In the genomic region with DNA sequence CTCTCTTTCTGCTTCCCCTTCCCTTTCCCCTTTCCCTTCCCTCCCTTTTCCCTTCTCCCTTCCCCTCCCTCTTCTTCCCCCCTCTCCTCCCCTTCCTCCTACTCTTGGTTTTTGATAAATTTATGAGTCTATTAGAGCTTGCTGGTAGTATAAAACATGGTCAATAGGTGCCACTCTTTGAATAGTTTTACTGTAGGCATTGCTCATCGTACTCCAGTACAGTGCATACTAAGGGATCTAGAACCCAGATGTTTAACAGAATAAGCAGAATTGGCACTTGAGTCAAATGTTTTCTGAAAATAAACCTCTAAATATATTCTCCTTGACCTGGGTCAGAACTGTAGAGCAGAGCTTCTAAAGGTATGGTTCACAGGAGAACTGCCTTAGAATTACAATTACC, we compare ENCODE assay signal across 2 cellular contexts.
TF ChIP-seq lines count a peak whose summit lies in the region.

No MANE protein-coding gene starts in this region.

TF ChIP-seq in HepG2, 621 proteins besides CTCF, POLR2A, EP300 and RAD21:
- TF ChIP-seq HNRNPK (IDR thresholded peaks at IDR 0.05; ENCODE audit: low read depth, low read length, poor library complexity, severe bottlenecking) (peak; percentile 7), ZSCAN31 (CRISPR knock-in tag; IDR thresholded peaks at IDR 0.05; ENCODE audit: low read depth) (no peak)

TF ChIP-seq in GM12878, 131 proteins besides CTCF, POLR2A, EP300 and RAD21:
- peak; percentile 27; the same call in 1 of the 2 replicates for TF ChIP-seq SMC3 (IDR thresholded peaks at IDR 0.05; ENCODE audit: borderline replicate concordance, low read length)
- no peak for TF ChIP-seq YBX1 (IDR thresholded peaks at IDR 0.05)
- TF ChIP-seq TBL1XR1 (IDR thresholded peaks at IDR 0.05; ENCODE audit: low read depth, low read length): no peak
- TF ChIP-seq, protein P1, sequence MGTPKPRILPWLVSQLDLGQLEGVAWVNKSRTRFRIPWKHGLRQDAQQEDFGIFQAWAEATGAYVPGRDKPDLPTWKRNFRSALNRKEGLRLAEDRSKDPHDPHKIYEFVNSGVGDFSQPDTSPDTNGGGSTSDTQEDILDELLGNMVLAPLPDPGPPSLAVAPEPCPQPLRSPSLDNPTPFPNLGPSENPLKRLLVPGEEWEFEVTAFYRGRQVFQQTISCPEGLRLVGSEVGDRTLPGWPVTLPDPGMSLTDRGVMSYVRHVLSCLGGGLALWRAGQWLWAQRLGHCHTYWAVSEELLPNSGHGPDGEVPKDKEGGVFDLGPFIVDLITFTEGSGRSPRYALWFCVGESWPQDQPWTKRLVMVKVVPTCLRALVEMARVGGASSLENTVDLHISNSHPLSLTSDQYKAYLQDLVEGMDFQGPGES (IDR thresholded peaks at IDR 0.05): no peak
- no peak for TF ChIP-seq MYB (IDR thresholded peaks at IDR 0.05; ENCODE audit: borderline replicate concordance, low read depth, low read length)
